ENCODE assay signal across 9 cellular contexts in genomic region chr22:32661296-32661695, GRCh38.
DNase-seq lines count a peak whose midpoint lies in the region; ATAC-seq, FAIRE-seq and TF ChIP-seq lines count a peak whose summit lies in the region.
"Had no signal": no experiment of that assay in that cellular context is flagged by ENCODE, and none has a peak within 500 bp of the region (broad histone marks: within the 10 kb centered on the region; RNA-seq: fewer than 3 reads in every experiment).

No MANE protein-coding gene starts in this region.

- peak overlapping the region; percentile 74 for H3K4me2 ChIP-seq in astrocyte (ENCODE audit: low read length)

- peaks cover 4% of the 10 kb centered on the region for H3K9me3 Mint-ChIP-seq in astrocyte (ENCODE audit: unreplicated experiment)

- peak; percentile 68 for FAIRE-seq in astrocyte (lab: Jason Lieb, UNC)

- peaks cover 19% of the 10 kb centered on the region for H3K4me1 Mint-ChIP-seq in astrocyte (ENCODE audit: low read depth, unreplicated experiment)

- H3K9me3 ChIP-seq in astrocyte (ENCODE audit: insufficient read depth, low read depth, low read length): no peaks in the 10 kb centered on the region
- H3K9me3 ChIP-seq in left ventricle myocardium inferior (replicated peaks): no peaks in the 10 kb centered on the region

- H3K4me1 ChIP-seq in astrocyte (ENCODE audit: insufficient read depth, low read length): peaks cover 18% of the 10 kb centered on the region
- H3K4me1 ChIP-seq in left ventricle myocardium inferior: peaks cover 18% of the 10 kb centered on the region
- H3K4me1 ChIP-seq: parathyroid adenoma had no signal

- H4K20me1 ChIP-seq in astrocyte (ENCODE audit: insufficient read depth, low read length): no peaks in the 10 kb centered on the region

- peak overlapping the region; percentile 29 for H3K27ac Mint-ChIP-seq in astrocyte (ENCODE audit: unreplicated experiment)

- H3K9ac ChIP-seq in astrocyte (ENCODE audit: low read length): no peak overlapping the region
- H3K9ac ChIP-seq: parathyroid adenoma had no signal

- no peaks in the 10 kb centered on the region for H3K27me3 ChIP-seq in astrocyte (ENCODE audit: insufficient read depth, low read length)
- H3K27me3 ChIP-seq in left ventricle myocardium inferior (ENCODE audit: low read depth): peaks cover 4% of the 10 kb centered on the region

- no peak for ATAC-seq in HG02938 (IDR thresholded peaks at IDR 0.05; ENCODE audit: unreplicated experiment)

- peaks cover 12% of the 10 kb centered on the region for H3K27me3 Mint-ChIP-seq in astrocyte (ENCODE audit: low read depth, unreplicated experiment)

- H3K36me3 ChIP-seq in astrocyte (ENCODE audit: insufficient read depth, low read length): no peaks in the 10 kb centered on the region
- no peaks in the 10 kb centered on the region for H3K36me3 ChIP-seq in left ventricle myocardium inferior

- H2AFZ ChIP-seq in astrocyte (ENCODE audit: low read depth, low read length): peak overlapping the region; percentile 45
- H2AFZ ChIP-seq: parathyroid adenoma had no signal

- no peak for TF ChIP-seq CTCF in astrocyte (IDR thresholded peaks at IDR 0.05; ENCODE audit: insufficient read depth, low read depth, low read length)
- TF ChIP-seq CTCF in left ventricle myocardium inferior (IDR thresholded peaks at IDR 0.05; ENCODE audit: borderline replicate concordance): no peak

- peak overlapping the region; percentile 49 for H3K27ac ChIP-seq in astrocyte (ENCODE audit: low read depth, low read length)
- peak overlapping the region; percentile 79 for H3K27ac ChIP-seq in left ventricle myocardium inferior (replicated peaks)
- H3K27ac ChIP-seq: parathyroid adenoma had no signal

- H3K36me3 Mint-ChIP-seq in astrocyte (ENCODE audit: low read depth, unreplicated experiment): no peaks in the 10 kb centered on the region

- DNase-seq in EL (peak; percentile 92), astrocyte (ENCODE audit: low read depth) (peak; percentile 93), left ventricle myocardium inferior (peak; percentile 82), skeletal muscle cell (ENCODE audit: low read depth) (peak; percentile 63), NCI-H1436 (lab: John Stamatoyannopoulos, UW) (no peak), Ammon's horn (ENCODE audit: low spot score) (no peak)
- DNase-seq in stimulated activated CD4-positive, alpha-beta T cell treated with anti-CD3 and anti-CD28 coated beads, Interleukin-4, amount 100 ng/mL, for 24 hours: no peak

- H3K4me3 ChIP-seq in astrocyte (ENCODE audit: insufficient read depth, low read depth, low read length) (peak overlapping the region; percentile 20), left ventricle myocardium inferior (no peak overlapping the region), skeletal muscle cell (ENCODE audit: low read depth, low read length) (no peak overlapping the region)

- intact Hi-C loops in left ventricle myocardium inferior (cut with micrococcal nuclease): loop anchor here (2.0 to 5.0 kb wide), 3 partner anchors 136 to 341 kb away; no protein-coding TSS in a partner anchor

- no peaks in the 10 kb centered on the region for H3K79me2 ChIP-seq in astrocyte (ENCODE audit: insufficient read depth, low read length)
- H3K79me2 ChIP-seq: parathyroid adenoma had no signal

- H3K4me3 Mint-ChIP-seq in astrocyte (ENCODE audit: unreplicated experiment): peak overlapping the region; percentile 20

Comparison
In these comparisons a context has a peak if more than half of its experiments do, and no peak if none do; other contexts are left out.
1. DNase-seq: peak in EL (single experiment), astrocyte (single experiment), left ventricle myocardium inferior (single experiment) and skeletal muscle cell (single experiment); none in stimulated activated CD4-positive, alpha-beta T cell treated with anti-CD3 and anti-CD28 coated beads, Interleukin-4, amount 100 ng/mL, for 24 hours (single experiment), NCI-H1436 (single experiment) and Ammon's horn (single experiment).